Comparison of ENCODE assay signal across 12 cellular contexts in the genomic region with DNA sequence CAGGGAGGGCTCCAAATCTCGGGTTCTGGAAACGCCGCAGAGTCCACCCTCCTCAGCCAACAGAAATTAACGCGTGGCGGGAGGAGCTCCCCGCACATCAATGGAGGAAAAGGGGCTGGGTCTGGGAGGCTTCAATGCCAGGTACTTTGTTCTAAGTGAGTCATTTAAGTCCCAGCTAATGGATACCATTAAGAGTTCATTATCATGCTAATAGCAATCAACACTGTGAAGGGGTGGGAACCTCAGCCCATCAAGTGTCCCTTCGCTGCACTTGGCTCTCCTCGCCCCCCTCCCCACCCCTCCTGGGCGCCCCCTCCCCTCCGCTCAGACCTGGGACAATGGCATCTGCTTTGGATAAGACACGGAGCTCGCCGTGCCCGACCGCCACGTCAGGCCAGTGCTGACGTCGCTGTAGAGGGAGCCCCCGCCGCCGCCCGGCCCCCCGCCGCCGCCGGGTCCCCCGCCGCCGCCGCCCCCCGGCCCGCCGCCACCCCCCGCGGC. TPM values are rescaled to one million over a fixed set of nuclear protein-coding genes. Genes with fewer than 3 reads are reported as not detected.
A peak's percentile ranks its signal among the peaks of the same experiment; 100 is the strongest.
DNase-seq lines count a peak whose midpoint lies in the region; ATAC-seq, FAIRE-seq and TF ChIP-seq lines count a peak whose summit lies in the region.
"Had no signal": no experiment of that assay in that cellular context is flagged by ENCODE, and none has a peak within 500 bp of the region (broad histone marks: within the 10 kb centered on the region; RNA-seq: fewer than 3 reads in every experiment).

No MANE protein-coding gene starts in this region.

- H3K9me3 Mint-ChIP-seq in MCF 10A (ENCODE audit: unreplicated experiment): no peaks in the 10 kb centered on the region

- no peaks in the 10 kb centered on the region for H3K9me3 ChIP-seq in stomach smooth muscle (ENCODE audit: control insufficient read depth in 2 of 2, low read length in 2 of 2)
- H3K9me3 ChIP-seq: gastrocnemius medialis, MG63 had no signal

- H3K27ac Mint-ChIP-seq in MCF 10A (ENCODE audit: low read depth, unreplicated experiment): no peak overlapping the region

- DNase-seq in NCI-H1105 treated with DMSO at 0.1 percent for 48 hours (lab: John Stamatoyannopoulos, UW): peak; percentile 6
- DNase-seq in NCI-H1105 (lab: John Stamatoyannopoulos, UW): no peak
- DNase-seq in MCF 10A (ENCODE audit: unreplicated experiment): no peak
- DNase-seq in kidney epithelial cell (ENCODE audit: low read depth): no peak
- DNase-seq in RCC 7860 (ENCODE audit: low spot score): no peak
- no peak for DNase-seq in DMS 273 treated with DMSO at 0.1 percent for 48 hours (lab: John Stamatoyannopoulos, UW)
- DNase-seq: cortex of kidney; gastrocnemius medialis; stimulated activated CD4-positive, alpha-beta T cell treated with anti-CD3 and anti-CD28 coated beads, Interleukin-12 subunit alpha, Interleukin-12 subunit beta, amount 100 ng/mL, for 4 hours had no signal

- peaks cover 58% of the 10 kb centered on the region for H3K36me3 Mint-ChIP-seq in MCF 10A (ENCODE audit: insufficient read depth, unreplicated experiment)

- intact Hi-C loops in MCF 10A (cut with micrococcal nuclease): loop anchor here (10.0 kb wide), 1 partner anchor 514 kb away; the partner anchor contains the start of gene CREM

- TF ChIP-seq CTCF in MCF 10A (IDR thresholded peaks at IDR 0.05; ENCODE audit: unreplicated experiment) (no peak), kidney epithelial cell (IDR thresholded peaks at IDR 0.05; ENCODE audit: insufficient read depth, low read length, poor library complexity, severe bottlenecking) (no peak)

- no peak overlapping the region for H3K9ac ChIP-seq in stomach smooth muscle (ENCODE audit: low read length in 2 of 2)

- CTCF ChIA-PET in MCF 10A (lab: Yijun Ruan, JAX): interaction anchor here (0.6 to 9.9 kb wide), 6 partner anchors 24 to 1241 kb away, joined by 3 to 94 read pairs (median 4); no protein-coding TSS in a partner anchor

- H3K36me3 ChIP-seq in kidney epithelial cell (ENCODE audit: control insufficient read depth, insufficient read depth, low read length): no peaks in the 10 kb centered on the region
- no peaks in the 10 kb centered on the region for H3K36me3 ChIP-seq in stomach smooth muscle (ENCODE audit: control insufficient read depth in 2 of 2, insufficient read depth in 2 of 2, low read length in 2 of 2)
- H3K36me3 ChIP-seq: gastrocnemius medialis, MG63 had no signal

- peak overlapping the region; percentile 85 for H3K4me3 Mint-ChIP-seq in MCF 10A (ENCODE audit: unreplicated experiment)

- peak overlapping the region; percentile 60 for H3K4me3 ChIP-seq in kidney epithelial cell (ENCODE audit: low read depth, low read length)
- H3K4me3 ChIP-seq in stomach smooth muscle (ENCODE audit: low read length in 2 of 2): peak overlapping the region; percentile 26 to 44

- POLR2A ChIA-PET in MCF 10A (lab: Yijun Ruan, JAX): interaction anchor here (0.6 kb wide), 1 partner anchor 1141 kb away, joined by 3 read pairs; no protein-coding TSS in a partner anchor

- H3K27ac ChIP-seq in stomach smooth muscle (ENCODE audit: low read length): no peak overlapping the region
- H3K27ac ChIP-seq: gastrocnemius medialis had no signal

- FAIRE-seq in RCC 7860 (lab: Jason Lieb, UNC): no peak

- no TSS peak for BruUV-seq in MCF 10A (replicated peaks; lab: Mats Ljungman, UMichigan)

- H3K4me1 ChIP-seq in stomach smooth muscle (ENCODE audit: control insufficient read depth, insufficient read depth, low read length): peaks cover 23% of the 10 kb centered on the region

- ATAC-seq in GM21529 (IDR thresholded peaks at IDR 0.05; ENCODE audit: unreplicated experiment): no peak
- ATAC-seq: gastrocnemius medialis had no signal

- H3K4me1 Mint-ChIP-seq in MCF 10A (ENCODE audit: insufficient read depth, unreplicated experiment): peaks cover 23% of the 10 kb centered on the region

- no peaks in the 10 kb centered on the region for H3K27me3 Mint-ChIP-seq in MCF 10A (ENCODE audit: insufficient read depth, unreplicated experiment)

- H3K27me3 ChIP-seq in kidney epithelial cell (ENCODE audit: control insufficient read depth, insufficient read depth, low read length) (peaks cover 6% of the 10 kb centered on the region), stomach smooth muscle (ENCODE audit: control insufficient read depth in 1 of 2, insufficient read depth in 2 of 2, low read length in 2 of 2) (no peaks in the 10 kb centered on the region)
- H3K27me3 ChIP-seq: gastrocnemius medialis had no signal

RNA-seq across cellular contexts. Expression of gene FZD8, which starts 3.0 kb away (rescaled TPM):
- total RNA-seq in MCF 10A (2022) (9.8 and 13.0 TPM in 2 replicates), kidney epithelial cell (12.7 and 18.7 TPM in 2 replicates)

RNA-seq across cellular contexts. Expression of gene GJD4, which starts 33.9 kb away (rescaled TPM):
- not detected in 2 replicates for total RNA-seq in MCF 10A (2022)
- not detected in 2 replicates for total RNA-seq in kidney epithelial cell
- total RNA-seq: gastrocnemius medialis had no signal
